In the genomic region with DNA sequence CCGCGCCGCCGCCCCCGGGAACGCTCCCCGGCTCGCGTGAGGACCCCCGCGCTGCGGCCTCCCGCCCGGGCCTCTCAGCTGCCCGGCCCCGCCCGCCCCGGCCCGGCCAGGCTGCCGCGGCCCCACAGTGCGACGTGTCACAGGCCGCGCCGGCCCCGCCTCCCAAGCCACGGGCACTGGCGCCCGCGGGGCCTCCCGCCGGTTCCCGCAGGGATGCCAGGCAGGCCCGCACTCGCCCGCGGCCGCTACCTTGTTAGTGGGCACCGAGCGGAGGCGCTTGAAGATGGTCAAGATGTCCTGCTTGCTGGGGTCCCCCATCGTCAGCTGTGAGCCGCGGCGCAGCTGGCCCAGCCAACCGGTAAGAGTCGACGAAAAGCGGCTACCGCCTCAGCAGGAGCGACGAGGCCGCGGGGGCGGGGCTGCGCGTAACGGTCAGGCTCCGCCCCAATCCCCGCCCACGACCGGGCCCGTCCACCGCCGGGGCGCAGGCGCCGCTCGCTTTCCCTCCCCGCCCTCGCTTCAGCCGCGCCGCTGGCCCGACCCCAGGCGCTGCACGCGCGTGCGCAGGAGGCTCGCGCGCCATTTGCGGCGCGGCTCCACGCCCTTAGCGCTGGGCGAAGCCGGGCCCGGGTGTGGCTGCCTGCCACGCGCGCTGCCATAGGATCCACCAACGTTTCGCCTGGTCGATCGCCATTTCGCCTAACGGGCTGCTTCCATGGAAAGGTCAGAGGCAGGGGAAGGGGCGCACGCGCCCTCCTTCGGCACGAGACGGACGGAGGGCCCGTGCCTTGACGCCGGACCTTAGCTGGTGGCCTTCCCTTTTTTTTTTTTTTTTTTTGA, we compare ENCODE assay signal across 1 cellular context.
A peak's percentile ranks its signal among the peaks of the same experiment; 100 is the strongest.
TF ChIP-seq lines count a peak whose summit lies in the region.

A gene with protein sequence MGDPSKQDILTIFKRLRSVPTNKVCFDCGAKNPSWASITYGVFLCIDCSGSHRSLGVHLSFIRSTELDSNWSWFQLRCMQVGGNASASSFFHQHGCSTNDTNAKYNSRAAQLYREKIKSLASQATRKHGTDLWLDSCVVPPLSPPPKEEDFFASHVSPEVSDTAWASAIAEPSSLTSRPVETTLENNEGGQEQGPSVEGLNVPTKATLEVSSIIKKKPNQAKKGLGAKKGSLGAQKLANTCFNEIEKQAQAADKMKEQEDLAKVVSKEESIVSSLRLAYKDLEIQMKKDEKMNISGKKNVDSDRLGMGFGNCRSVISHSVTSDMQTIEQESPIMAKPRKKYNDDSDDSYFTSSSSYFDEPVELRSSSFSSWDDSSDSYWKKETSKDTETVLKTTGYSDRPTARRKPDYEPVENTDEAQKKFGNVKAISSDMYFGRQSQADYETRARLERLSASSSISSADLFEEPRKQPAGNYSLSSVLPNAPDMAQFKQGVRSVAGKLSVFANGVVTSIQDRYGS (minus strand): TSS at position 409 of the 840 bp plus-strand sequence. CDS start 91 bp downstream, at position 318.

TF ChIP-seq in H1, 55 proteins besides CTCF, POLR2A, EP300 and RAD21:
- TF ChIP-seq BCL11A (IDR thresholded peaks at IDR 0.05; ENCODE audit: low read depth in 2 of 2, low read length in 2 of 2) (no peak), RNF2 (IDR thresholded peaks at IDR 0.05; ENCODE audit: borderline replicate concordance, low read depth, low read length, missing control alignments, poor library complexity, severe bottlenecking) (peak; percentile 59), NRF1 (IDR thresholded peaks at IDR 0.05; ENCODE audit: low read depth, low read length) (peak; percentile 88), BRCA1 (IDR thresholded peaks at IDR 0.05; ENCODE audit: low read depth, low read length) (no peak; the same call in 1 of the 2 replicates), SIRT6 (IDR thresholded peaks at IDR 0.05; ENCODE audit: low read length) (no peak), TCF12 (IDR thresholded peaks at IDR 0.05; ENCODE audit: low read depth, low read length) (no peak), CBX5 (IDR thresholded peaks at IDR 0.05; ENCODE audit: low read depth, low read length) (no peak), CEBPB (IDR thresholded peaks at IDR 0.05; ENCODE audit: low read depth, low read length) (no peak), PHF8 (conservative IDR thresholded peaks at IDR 0.05; ENCODE audit: low read depth, low read length) (peak; percentile 62), BACH1 (IDR thresholded peaks at IDR 0.05; ENCODE audit: low read length) (no peak; the same call in 1 of the 2 replicates), HDAC2 (IDR thresholded peaks at IDR 0.05; ENCODE audit: borderline replicate concordance in 1 of 2, low read depth in 2 of 2, low read length in 2 of 2) (peak; percentile 27 to 55; a peak in 1 of 4 replicates), SIN3A (conservative IDR thresholded peaks at IDR 0.05 in 1 of 2, IDR thresholded peaks at IDR 0.05 in 1 of 2; ENCODE audit: low read depth in 1 of 2, low read length in 2 of 2) (peak; percentile 86 to 92; a peak in 3 of 4 replicates), FOSL1 (IDR thresholded peaks at IDR 0.05; ENCODE audit: insufficient read depth, low read depth, low read length) (0 out of 2 replicates have a peak, but pooled peaks have one; percentile 2), CREB1 (IDR thresholded peaks at IDR 0.05) (peak; percentile 90), SP2 (IDR thresholded peaks at IDR 0.05; ENCODE audit: low read length) (no peak), TBP (IDR thresholded peaks at IDR 0.05; ENCODE audit: low read depth, low read length) (0 out of 2 replicates have a peak, but pooled peaks have one; percentile 13), JUN (IDR thresholded peaks at IDR 0.05; ENCODE audit: low read depth, low read length) (no peak), ASH2L (IDR thresholded peaks at IDR 0.05; ENCODE audit: low read length) (no peak), RBBP5 (IDR thresholded peaks at IDR 0.05; ENCODE audit: borderline replicate concordance, low read depth, low read length) (peak; percentile 99), KDM1A (IDR thresholded peaks at IDR 0.05; ENCODE audit: borderline replicate concordance, low read length) (no peak), YY1 (IDR thresholded peaks at IDR 0.05; ENCODE audit: low read depth, low read length) (no peak), NANOG (IDR thresholded peaks at IDR 0.05; ENCODE audit: insufficient read depth, low read depth, low read length, poor library complexity, severe bottlenecking) (no peak), SAP30 (IDR thresholded peaks at IDR 0.05; ENCODE audit: insufficient read depth, insufficient replicate concordance, low read length) (no peak), SP4 (IDR thresholded peaks at IDR 0.05; ENCODE audit: low read length) (no peak), SRF (IDR thresholded peaks at IDR 0.05; ENCODE audit: low read depth, low read length) (no peak), SIX5 (IDR thresholded peaks at IDR 0.05; ENCODE audit: low read depth, low read length) (no peak), EGR1 (IDR thresholded peaks at IDR 0.05; ENCODE audit: borderline replicate concordance, low read depth, low read length) (peak; percentile 79; the same call in 1 of the 2 replicates), POLR2AphosphoS5 (IDR thresholded peaks at IDR 0.05; ENCODE audit: low read depth, low read length) (peak; percentile 67; the same call in 1 of the 2 replicates), SP1 (IDR thresholded peaks at IDR 0.05; ENCODE audit: low read depth, low read length) (peak; percentile 43; the same call in 1 of the 2 replicates), KDM4A (IDR thresholded peaks at IDR 0.05; ENCODE audit: low read depth, low read length, severe bottlenecking) (peak; percentile 95)
- TF ChIP-seq, protein P1, sequence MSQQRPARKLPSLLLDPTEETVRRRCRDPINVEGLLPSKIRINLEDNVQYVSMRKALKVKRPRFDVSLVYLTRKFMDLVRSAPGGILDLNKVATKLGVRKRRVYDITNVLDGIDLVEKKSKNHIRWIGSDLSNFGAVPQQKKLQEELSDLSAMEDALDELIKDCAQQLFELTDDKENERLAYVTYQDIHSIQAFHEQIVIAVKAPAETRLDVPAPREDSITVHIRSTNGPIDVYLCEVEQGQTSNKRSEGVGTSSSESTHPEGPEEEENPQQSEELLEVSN (IDR thresholded peaks at IDR 0.05) = peak; percentile 99
- TF ChIP-seq, protein P2, sequence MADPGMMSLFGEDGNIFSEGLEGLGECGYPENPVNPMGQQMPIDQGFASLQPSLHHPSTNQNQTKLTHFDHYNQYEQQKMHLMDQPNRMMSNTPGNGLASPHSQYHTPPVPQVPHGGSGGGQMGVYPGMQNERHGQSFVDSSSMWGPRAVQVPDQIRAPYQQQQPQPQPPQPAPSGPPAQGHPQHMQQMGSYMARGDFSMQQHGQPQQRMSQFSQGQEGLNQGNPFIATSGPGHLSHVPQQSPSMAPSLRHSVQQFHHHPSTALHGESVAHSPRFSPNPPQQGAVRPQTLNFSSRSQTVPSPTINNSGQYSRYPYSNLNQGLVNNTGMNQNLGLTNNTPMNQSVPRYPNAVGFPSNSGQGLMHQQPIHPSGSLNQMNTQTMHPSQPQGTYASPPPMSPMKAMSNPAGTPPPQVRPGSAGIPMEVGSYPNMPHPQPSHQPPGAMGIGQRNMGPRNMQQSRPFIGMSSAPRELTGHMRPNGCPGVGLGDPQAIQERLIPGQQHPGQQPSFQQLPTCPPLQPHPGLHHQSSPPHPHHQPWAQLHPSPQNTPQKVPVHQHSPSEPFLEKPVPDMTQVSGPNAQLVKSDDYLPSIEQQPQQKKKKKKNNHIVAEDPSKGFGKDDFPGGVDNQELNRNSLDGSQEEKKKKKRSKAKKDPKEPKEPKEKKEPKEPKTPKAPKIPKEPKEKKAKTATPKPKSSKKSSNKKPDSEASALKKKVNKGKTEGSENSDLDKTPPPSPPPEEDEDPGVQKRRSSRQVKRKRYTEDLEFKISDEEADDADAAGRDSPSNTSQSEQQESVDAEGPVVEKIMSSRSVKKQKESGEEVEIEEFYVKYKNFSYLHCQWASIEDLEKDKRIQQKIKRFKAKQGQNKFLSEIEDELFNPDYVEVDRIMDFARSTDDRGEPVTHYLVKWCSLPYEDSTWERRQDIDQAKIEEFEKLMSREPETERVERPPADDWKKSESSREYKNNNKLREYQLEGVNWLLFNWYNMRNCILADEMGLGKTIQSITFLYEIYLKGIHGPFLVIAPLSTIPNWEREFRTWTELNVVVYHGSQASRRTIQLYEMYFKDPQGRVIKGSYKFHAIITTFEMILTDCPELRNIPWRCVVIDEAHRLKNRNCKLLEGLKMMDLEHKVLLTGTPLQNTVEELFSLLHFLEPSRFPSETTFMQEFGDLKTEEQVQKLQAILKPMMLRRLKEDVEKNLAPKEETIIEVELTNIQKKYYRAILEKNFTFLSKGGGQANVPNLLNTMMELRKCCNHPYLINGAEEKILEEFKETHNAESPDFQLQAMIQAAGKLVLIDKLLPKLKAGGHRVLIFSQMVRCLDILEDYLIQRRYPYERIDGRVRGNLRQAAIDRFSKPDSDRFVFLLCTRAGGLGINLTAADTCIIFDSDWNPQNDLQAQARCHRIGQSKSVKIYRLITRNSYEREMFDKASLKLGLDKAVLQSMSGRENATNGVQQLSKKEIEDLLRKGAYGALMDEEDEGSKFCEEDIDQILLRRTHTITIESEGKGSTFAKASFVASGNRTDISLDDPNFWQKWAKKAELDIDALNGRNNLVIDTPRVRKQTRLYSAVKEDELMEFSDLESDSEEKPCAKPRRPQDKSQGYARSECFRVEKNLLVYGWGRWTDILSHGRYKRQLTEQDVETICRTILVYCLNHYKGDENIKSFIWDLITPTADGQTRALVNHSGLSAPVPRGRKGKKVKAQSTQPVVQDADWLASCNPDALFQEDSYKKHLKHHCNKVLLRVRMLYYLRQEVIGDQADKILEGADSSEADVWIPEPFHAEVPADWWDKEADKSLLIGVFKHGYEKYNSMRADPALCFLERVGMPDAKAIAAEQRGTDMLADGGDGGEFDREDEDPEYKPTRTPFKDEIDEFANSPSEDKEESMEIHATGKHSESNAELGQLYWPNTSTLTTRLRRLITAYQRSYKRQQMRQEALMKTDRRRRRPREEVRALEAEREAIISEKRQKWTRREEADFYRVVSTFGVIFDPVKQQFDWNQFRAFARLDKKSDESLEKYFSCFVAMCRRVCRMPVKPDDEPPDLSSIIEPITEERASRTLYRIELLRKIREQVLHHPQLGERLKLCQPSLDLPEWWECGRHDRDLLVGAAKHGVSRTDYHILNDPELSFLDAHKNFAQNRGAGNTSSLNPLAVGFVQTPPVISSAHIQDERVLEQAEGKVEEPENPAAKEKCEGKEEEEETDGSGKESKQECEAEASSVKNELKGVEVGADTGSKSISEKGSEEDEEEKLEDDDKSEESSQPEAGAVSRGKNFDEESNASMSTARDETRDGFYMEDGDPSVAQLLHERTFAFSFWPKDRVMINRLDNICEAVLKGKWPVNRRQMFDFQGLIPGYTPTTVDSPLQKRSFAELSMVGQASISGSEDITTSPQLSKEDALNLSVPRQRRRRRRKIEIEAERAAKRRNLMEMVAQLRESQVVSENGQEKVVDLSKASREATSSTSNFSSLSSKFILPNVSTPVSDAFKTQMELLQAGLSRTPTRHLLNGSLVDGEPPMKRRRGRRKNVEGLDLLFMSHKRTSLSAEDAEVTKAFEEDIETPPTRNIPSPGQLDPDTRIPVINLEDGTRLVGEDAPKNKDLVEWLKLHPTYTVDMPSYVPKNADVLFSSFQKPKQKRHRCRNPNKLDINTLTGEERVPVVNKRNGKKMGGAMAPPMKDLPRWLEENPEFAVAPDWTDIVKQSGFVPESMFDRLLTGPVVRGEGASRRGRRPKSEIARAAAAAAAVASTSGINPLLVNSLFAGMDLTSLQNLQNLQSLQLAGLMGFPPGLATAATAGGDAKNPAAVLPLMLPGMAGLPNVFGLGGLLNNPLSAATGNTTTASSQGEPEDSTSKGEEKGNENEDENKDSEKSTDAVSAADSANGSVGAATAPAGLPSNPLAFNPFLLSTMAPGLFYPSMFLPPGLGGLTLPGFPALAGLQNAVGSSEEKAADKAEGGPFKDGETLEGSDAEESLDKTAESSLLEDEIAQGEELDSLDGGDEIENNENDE (IDR thresholded peaks at IDR 0.05; ENCODE audit: insufficient replicate concordance, low read length) = no peak
- TF ChIP-seq, protein P3, sequence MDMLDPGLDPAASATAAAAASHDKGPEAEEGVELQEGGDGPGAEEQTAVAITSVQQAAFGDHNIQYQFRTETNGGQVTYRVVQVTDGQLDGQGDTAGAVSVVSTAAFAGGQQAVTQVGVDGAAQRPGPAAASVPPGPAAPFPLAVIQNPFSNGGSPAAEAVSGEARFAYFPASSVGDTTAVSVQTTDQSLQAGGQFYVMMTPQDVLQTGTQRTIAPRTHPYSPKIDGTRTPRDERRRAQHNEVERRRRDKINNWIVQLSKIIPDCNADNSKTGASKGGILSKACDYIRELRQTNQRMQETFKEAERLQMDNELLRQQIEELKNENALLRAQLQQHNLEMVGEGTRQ (IDR thresholded peaks at IDR 0.05; ENCODE audit: low read length) = 0 out of 2 replicates have a peak, but pooled peaks have one; percentile 19
- TF ChIP-seq, protein P4, sequence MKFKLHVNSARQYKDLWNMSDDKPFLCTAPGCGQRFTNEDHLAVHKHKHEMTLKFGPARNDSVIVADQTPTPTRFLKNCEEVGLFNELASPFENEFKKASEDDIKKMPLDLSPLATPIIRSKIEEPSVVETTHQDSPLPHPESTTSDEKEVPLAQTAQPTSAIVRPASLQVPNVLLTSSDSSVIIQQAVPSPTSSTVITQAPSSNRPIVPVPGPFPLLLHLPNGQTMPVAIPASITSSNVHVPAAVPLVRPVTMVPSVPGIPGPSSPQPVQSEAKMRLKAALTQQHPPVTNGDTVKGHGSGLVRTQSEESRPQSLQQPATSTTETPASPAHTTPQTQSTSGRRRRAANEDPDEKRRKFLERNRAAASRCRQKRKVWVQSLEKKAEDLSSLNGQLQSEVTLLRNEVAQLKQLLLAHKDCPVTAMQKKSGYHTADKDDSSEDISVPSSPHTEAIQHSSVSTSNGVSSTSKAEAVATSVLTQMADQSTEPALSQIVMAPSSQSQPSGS (IDR thresholded peaks at IDR 0.05; ENCODE audit: low read length) = no peak
- TF ChIP-seq, protein P5, sequence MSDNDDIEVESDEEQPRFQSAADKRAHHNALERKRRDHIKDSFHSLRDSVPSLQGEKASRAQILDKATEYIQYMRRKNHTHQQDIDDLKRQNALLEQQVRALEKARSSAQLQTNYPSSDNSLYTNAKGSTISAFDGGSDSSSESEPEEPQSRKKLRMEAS (IDR thresholded peaks at IDR 0.05) = peak; percentile 99
- TF ChIP-seq, protein P6, sequence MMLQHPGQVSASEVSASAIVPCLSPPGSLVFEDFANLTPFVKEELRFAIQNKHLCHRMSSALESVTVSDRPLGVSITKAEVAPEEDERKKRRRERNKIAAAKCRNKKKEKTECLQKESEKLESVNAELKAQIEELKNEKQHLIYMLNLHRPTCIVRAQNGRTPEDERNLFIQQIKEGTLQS (IDR thresholded peaks at IDR 0.05; ENCODE audit: insufficient read depth, low read depth, low read length) = no peak
